In the genomic region with DNA sequence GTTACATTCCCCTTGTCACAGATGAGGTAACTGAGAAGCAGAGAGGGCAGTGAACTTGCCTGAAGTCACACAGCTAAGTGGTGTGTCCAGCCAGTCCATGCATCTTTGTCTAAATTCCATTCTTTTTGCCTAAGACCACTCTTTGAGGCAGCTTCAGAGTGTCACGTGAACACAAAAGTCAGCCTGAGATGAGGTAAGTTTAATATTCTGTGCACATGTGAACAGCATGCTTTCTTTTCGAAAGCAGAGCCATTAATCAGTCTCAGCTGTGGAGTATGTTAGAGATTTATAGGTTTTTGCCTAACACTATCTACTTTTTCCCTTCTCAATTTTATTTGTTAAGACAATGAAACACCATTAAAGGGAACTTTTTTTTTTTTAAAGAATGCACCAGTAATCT, we compare ENCODE assay signal across 1 cellular context.
TF ChIP-seq lines count a peak whose summit lies in the region.

No MANE protein-coding gene starts in this region.

TF ChIP-seq in IMR-90, 13 proteins besides CTCF, POLR2A, EP300 and RAD21 (continued from another document):
- TF ChIP-seq, protein P1, sequence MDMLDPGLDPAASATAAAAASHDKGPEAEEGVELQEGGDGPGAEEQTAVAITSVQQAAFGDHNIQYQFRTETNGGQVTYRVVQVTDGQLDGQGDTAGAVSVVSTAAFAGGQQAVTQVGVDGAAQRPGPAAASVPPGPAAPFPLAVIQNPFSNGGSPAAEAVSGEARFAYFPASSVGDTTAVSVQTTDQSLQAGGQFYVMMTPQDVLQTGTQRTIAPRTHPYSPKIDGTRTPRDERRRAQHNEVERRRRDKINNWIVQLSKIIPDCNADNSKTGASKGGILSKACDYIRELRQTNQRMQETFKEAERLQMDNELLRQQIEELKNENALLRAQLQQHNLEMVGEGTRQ (IDR thresholded peaks at IDR 0.05; ENCODE audit: low read depth, low read length), result no peak
- TF ChIP-seq, protein P2, sequence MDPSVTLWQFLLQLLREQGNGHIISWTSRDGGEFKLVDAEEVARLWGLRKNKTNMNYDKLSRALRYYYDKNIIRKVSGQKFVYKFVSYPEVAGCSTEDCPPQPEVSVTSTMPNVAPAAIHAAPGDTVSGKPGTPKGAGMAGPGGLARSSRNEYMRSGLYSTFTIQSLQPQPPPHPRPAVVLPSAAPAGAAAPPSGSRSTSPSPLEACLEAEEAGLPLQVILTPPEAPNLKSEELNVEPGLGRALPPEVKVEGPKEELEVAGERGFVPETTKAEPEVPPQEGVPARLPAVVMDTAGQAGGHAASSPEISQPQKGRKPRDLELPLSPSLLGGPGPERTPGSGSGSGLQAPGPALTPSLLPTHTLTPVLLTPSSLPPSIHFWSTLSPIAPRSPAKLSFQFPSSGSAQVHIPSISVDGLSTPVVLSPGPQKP (IDR thresholded peaks at IDR 0.05; ENCODE audit: borderline replicate concordance, low read depth, low read length), result no peak
- TF ChIP-seq MAFK (IDR thresholded peaks at IDR 0.05; ENCODE audit: low read depth, low read length) (no peak), FOS (IDR thresholded peaks at IDR 0.05; ENCODE audit: low read depth, low read length) (no peak), MAZ (IDR thresholded peaks at IDR 0.05; ENCODE audit: borderline replicate concordance, low read depth, low read length) (no peak)
TF ChIP-seq in IMR-90: peak in this region for 0.
